ENCODE assay signal across 21 cellular contexts in genomic region chr12:132951649-132952048, GRCh38. TPM values are rescaled to one million over a fixed set of nuclear protein-coding genes. Genes with fewer than 3 reads are reported as not detected.
A peak's percentile ranks its signal among the peaks of the same experiment; 100 is the strongest.
DNase-seq lines count a peak whose midpoint lies in the region; ATAC-seq, FAIRE-seq and TF ChIP-seq lines count a peak whose summit lies in the region.
"Had no signal": no experiment of that assay in that cellular context is flagged by ENCODE, and none has a peak within 500 bp of the region (broad histone marks: within the 10 kb centered on the region; RNA-seq: fewer than 3 reads in every experiment).

No MANE protein-coding gene starts in this region.

- H3K9me3 Mint-ChIP-seq in immature natural killer cell: peaks cover 3 to 20% (median 10%) of the 10 kb centered on the region in 6 donors

- peaks cover 11% of the 10 kb centered on the region; the same call in 1 of the 2 replicates for H3K36me3 ChIP-seq in HUES64 (ENCODE audit: insufficient read depth, low read length)
- H3K36me3 ChIP-seq in liver (ENCODE audit: control insufficient read depth in 4 of 4, insufficient read depth in 3 of 4, low read depth in 1 of 4, low read length in 3 of 4): peaks cover 2 to 36% (median 22%) of the 10 kb centered on the region in 4 donors

- FAIRE-seq in D721Med (lab: Jason Lieb, UNC): peak; percentile 91
- FAIRE-seq: G401.6 had no signal

- H3K27me3 Mint-ChIP-seq in immature natural killer cell (ENCODE audit: low read depth in 3 of 3): peaks cover 0 to 12% (median 5%) of the 10 kb centered on the region in 3 donors
- H3K27me3 Mint-ChIP-seq: CD4-positive, CD25-positive, alpha-beta regulatory T cell had no signal

- POLR2A ChIA-PET in GM10248 (lab: Yijun Ruan, JAX): no interaction called here

- no peak overlapping the region for H3K27ac ChIP-seq in HUES64 (ENCODE audit: low read depth, low read length)
- H3K27ac ChIP-seq in liver (ENCODE audit: low read depth in 1 of 2, low read length in 2 of 2): no peak overlapping the region
- H3K27ac ChIP-seq: Peyer's patch, SK-N-MC had no signal

- TF ChIP-seq CTCF in D721Med (IDR thresholded peaks at IDR 0.05; ENCODE audit: insufficient read depth, missing control alignments): no peak
- TF ChIP-seq CTCF in liver (IDR thresholded peaks at IDR 0.05; ENCODE audit: low read depth, low read length, missing input control): no peak
- TF ChIP-seq CTCF in GM10248 (IDR thresholded peaks at IDR 0.05; ENCODE audit: control extremely low read depth, extremely low read depth, low read depth, missing control alignments): no peak

- no peaks in the 10 kb centered on the region for H3K27me3 ChIP-seq in HUES64 (ENCODE audit: insufficient read depth, low read length)
- H3K27me3 ChIP-seq in liver (ENCODE audit: control insufficient read depth in 4 of 4, insufficient read depth in 4 of 4, low read length in 3 of 4): no peaks in the 10 kb centered on the region
- H3K27me3 ChIP-seq: BE2C, Peyer's patch had no signal

- H3K4me1 Mint-ChIP-seq in immature natural killer cell: peaks cover 29% of the 10 kb centered on the region in 2 donors

- 92% methylated on average over 8 of the region's 8 CpGs for WGBS in HUES64
- WGBS in liver: 98% methylated on average over 8 of the region's 8 CpGs

- no peak overlapping the region for H3K4me3 Mint-ChIP-seq in immature natural killer cell

- H3K9me3 ChIP-seq in HUES64 (ENCODE audit: insufficient read depth, low read depth, low read length) (peaks cover 74% of the 10 kb centered on the region), liver (ENCODE audit: control insufficient read depth in 4 of 4, low read length in 3 of 4) (peaks cover 23 to 66% (median 51%) of the 10 kb centered on the region in 4 donors)

- peaks cover 22 to 27% (median 23%) of the 10 kb centered on the region in 3 donors for H3K36me3 Mint-ChIP-seq in immature natural killer cell

- TF ChIP-seq RAD21 in liver (IDR thresholded peaks at IDR 0.05): no peak

- no peak for ATAC-seq in HG03095 (IDR thresholded peaks at IDR 0.05; ENCODE audit: unreplicated experiment)

- H3K4me3 ChIP-seq in HUES64 (ENCODE audit: low read length) (0 out of 2 replicates have a peak overlapping the region, but pooled peaks have one; percentile 13), liver (ENCODE audit: low read depth in 1 of 3, low read length in 3 of 3) (peak overlapping the region in 2 of 3 donors; percentile 58 to 74)
- H3K4me3 ChIP-seq: Peyer's patch, SK-N-MC had no signal

- H3K27ac Mint-ChIP-seq in immature natural killer cell: no peak overlapping the region
- H3K27ac Mint-ChIP-seq: CD4-positive, CD25-positive, alpha-beta regulatory T cell had no signal

- H3K4me1 ChIP-seq in HUES64 (ENCODE audit: insufficient read depth, low read length) (no peaks in the 10 kb centered on the region), liver (ENCODE audit: control insufficient read depth in 4 of 4, insufficient read depth in 4 of 4, low read length in 3 of 4) (peaks cover 5 to 14% (median 10%) of the 10 kb centered on the region in 4 donors)

- H3K9ac ChIP-seq in HUES64 (ENCODE audit: low read depth, low read length) (no peak overlapping the region), liver (ENCODE audit: low read depth in 1 of 2, low read length in 2 of 2) (no peak overlapping the region)

- CTCF ChIA-PET in GM10248 (lab: Yijun Ruan, JAX): no interaction called here

- no peak for DNase-seq in D721Med (ENCODE audit: insufficient read length, low spot score)
- peak; percentile 20 for DNase-seq in ecto neural progenitor cell (ENCODE audit: low spot score)
- DNase-seq in immature natural killer cell: no peak
- DNase-seq in superior temporal gyrus (ENCODE audit: extremely low spot score): no peak
- DNase-seq in GM10248 (ENCODE audit: extremely low spot score): no peak
- DNase-seq: BE2C; CD4-positive, CD25-positive, alpha-beta regulatory T cell; COR-L47; GOT3; KG1; NCI-H1105 treated with DMSO at 0.1 percent for 48 hours; NCI-H1694; NCI-H510A; NCI-H748 treated with DMSO at 0.1 percent for 48 hours; NK-92 treated with Interleukin-12 subunit alpha and Interleukin-12 subunit beta, amount 100 ng/mL, for 24 hours had no signal

TF ChIP-seq in liver, 16 proteins besides CTCF, POLR2A, EP300 and RAD21:
- no peak for TF ChIP-seq YY1 (IDR thresholded peaks at IDR 0.05)
- no peak for TF ChIP-seq RXRA (IDR thresholded peaks at IDR 0.05)
- TF ChIP-seq FOXA1 (IDR thresholded peaks at IDR 0.05): no peak
- no peak for TF ChIP-seq ZBTB33 (IDR thresholded peaks at IDR 0.05)
- TF ChIP-seq HNF4A (conservative IDR thresholded peaks at IDR 0.05): no peak
- TF ChIP-seq HNF4G (IDR thresholded peaks at IDR 0.05): no peak
- no peak for TF ChIP-seq FOXA2 (IDR thresholded peaks at IDR 0.05)
- no peak for TF ChIP-seq MAX (IDR thresholded peaks at IDR 0.05)
- TF ChIP-seq NR2F2 (IDR thresholded peaks at IDR 0.05): no peak
- TF ChIP-seq REST (IDR thresholded peaks at IDR 0.05): no peak
- TF ChIP-seq GABPA (IDR thresholded peaks at IDR 0.05 in 1 of 2, conservative IDR thresholded peaks at IDR 0.05 in 1 of 2): no peak

RNA-seq across cellular contexts. Expression of gene ZNF605, which starts 4.5 kb away (rescaled TPM):
- polyA plus RNA-seq in HUES64 (2013, experiment 1 of 2): 6.0 TPM
- 5.6 TPM for polyA plus RNA-seq in HUES64 (2013, experiment 2 of 2)
- total RNA-seq in liver: 1 to 10 TPM; 3.6 to 9.5 TPM
- polyA plus RNA-seq in liver (1 to 10 TPM; 1.2 to 3.5 TPM), immature natural killer cell (1 to 10 TPM in 1 of 3 donors, under 1 TPM in 1, not detected in 1; 0.92 to 1.6 TPM)

RNA-seq across cellular contexts. Expression of gene ZNF26, which starts 34.5 kb away (rescaled TPM):
- 5.2 TPM for polyA plus RNA-seq in HUES64 (2013, experiment 1 of 2)
- 4.2 TPM for polyA plus RNA-seq in HUES64 (2013, experiment 2 of 2)
- 1 to 10 TPM; 6.9 to 9.5 TPM for total RNA-seq in liver
- polyA plus RNA-seq in liver (1 to 10 TPM; 1.7 to 2.8 TPM), immature natural killer cell (10 to 100 TPM in 2 of 3 donors, 1 to 10 TPM in 1; 7.2 to 15.9 (median 12.1) TPM)
